ENCODE assay signal across 7 cellular contexts in the genomic region with DNA sequence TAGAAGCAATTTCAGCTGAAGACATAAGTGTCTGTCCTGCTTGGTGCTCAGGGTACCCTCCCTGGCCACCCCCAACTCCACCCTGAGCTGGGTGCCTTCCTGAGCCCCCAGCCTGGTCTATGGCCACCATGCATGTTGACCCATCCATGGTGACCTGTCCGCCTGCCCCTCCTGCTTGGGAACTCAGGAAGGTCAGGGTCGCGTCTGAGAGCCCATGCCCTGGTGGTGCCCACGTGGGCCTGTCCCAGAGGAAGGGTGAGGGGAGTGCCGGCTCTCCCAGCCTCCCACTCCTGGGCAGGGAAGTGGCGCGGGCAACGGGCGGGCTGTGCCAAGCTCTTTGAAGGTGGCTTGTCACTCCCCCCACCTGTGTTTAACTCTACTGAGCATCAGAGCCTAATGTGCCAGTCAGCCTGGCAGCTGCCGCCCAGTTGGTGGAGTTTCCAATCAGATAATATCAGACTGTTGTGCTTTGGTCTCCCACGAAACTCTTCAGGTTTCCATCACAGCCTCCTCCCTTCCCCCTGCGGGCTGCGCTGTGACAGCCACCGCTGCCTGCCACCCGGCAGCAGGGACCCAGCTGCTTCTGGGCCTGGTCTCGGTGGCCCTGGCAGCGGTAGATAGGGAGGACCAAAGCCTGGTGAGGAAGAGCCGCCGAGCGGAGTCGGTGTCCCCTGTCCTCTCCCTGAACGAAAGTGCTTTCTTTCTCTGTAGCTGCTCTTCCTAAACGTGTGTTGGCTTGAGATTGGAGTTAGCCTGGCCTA. TPM values are rescaled to one million over a fixed set of nuclear protein-coding genes. Genes with fewer than 3 reads are reported as not detected.
DNase-seq lines count a peak whose midpoint lies in the region; ATAC-seq and TF ChIP-seq lines count a peak whose summit lies in the region.

No MANE protein-coding gene starts in this region.

- CTCF ChIA-PET in PC-9 (lab: Charles Lee) = no interaction called here

- H3K36me3 ChIP-seq in PC-9 (ENCODE audit: low read depth) = no peaks in the 10 kb centered on the region
- no peaks in the 10 kb centered on the region for H3K36me3 ChIP-seq in liver (ENCODE audit: control insufficient read depth in 4 of 4, insufficient read depth in 3 of 4, low read depth in 1 of 4, low read length in 3 of 4)
- no peaks in the 10 kb centered on the region for H3K36me3 ChIP-seq in thymus (ENCODE audit: control insufficient read depth, insufficient read depth)

- H3K4me3 ChIP-seq in PC-9 (no peak overlapping the region), liver (ENCODE audit: low read depth in 1 of 3, low read length in 3 of 3) (no peak overlapping the region), thymus (ENCODE audit: low read length) (peak overlapping the region; percentile 8)

- TF ChIP-seq CTCF in PC-9 (conservative IDR thresholded peaks at IDR 0.05) (no peak), liver (IDR thresholded peaks at IDR 0.05; ENCODE audit: low read depth, low read length, missing input control) (no peak)

- H3K9ac ChIP-seq in liver (ENCODE audit: low read depth in 1 of 2, low read length in 2 of 2) = no peak overlapping the region

- H3K27me3 ChIP-seq in PC-9 (ENCODE audit: insufficient read depth, low read depth) = no peaks in the 10 kb centered on the region
- H3K27me3 ChIP-seq in liver (ENCODE audit: control insufficient read depth in 4 of 4, insufficient read depth in 4 of 4, low read length in 3 of 4) = no peaks in the 10 kb centered on the region
- no peaks in the 10 kb centered on the region for H3K27me3 ChIP-seq in thymus (ENCODE audit: control insufficient read depth, insufficient read depth)

- intact Hi-C loops in PC-9 (cut with micrococcal nuclease; ENCODE audit: unreplicated experiment) = loop anchor here (1.0 to 2.0 kb wide), 3 partner anchors 41 to 687 kb away; a partner anchor contains a TSS

- H3K27ac ChIP-seq in PC-9 (peak overlapping the region; percentile 82), liver (ENCODE audit: low read depth in 1 of 2, low read length in 2 of 2) (peak overlapping the region; percentile 90 to 96), thymus (ENCODE audit: low read depth) (peak overlapping the region; percentile 57)

- WGBS in liver = 39% methylated on average over 23 of the region's 23 CpGs
- WGBS in thymus = 15% methylated on average over 23 of the region's 23 CpGs

- no peak overlapping the region for H2AFZ ChIP-seq in PC-9

- DNase-seq in PC-9 = no peak
- DNase-seq in activated naive CD4-positive, alpha-beta T cell treated with Interleukin-2 at 50 U/mL for 16 hours = peak; percentile 65
- no peak for DNase-seq in mucosa of gallbladder (ENCODE audit: low spot score)

- H3K9me3 ChIP-seq in PC-9 (ENCODE audit: insufficient read depth, low read depth) (no peaks in the 10 kb centered on the region), liver (ENCODE audit: control insufficient read depth in 4 of 4, low read length in 3 of 4) (no peaks in the 10 kb centered on the region), thymus (ENCODE audit: control insufficient read depth) (no peaks in the 10 kb centered on the region)

- peaks cover 81% of the 10 kb centered on the region for H3K4me1 ChIP-seq in PC-9 (replicated peaks; ENCODE audit: insufficient read depth)
- H3K4me1 ChIP-seq in liver (ENCODE audit: control insufficient read depth in 4 of 4, insufficient read depth in 4 of 4, low read length in 3 of 4) = peaks cover 41 to 77% (median 65%) of the 10 kb centered on the region in 4 donors
- H3K4me1 ChIP-seq in thymus (ENCODE audit: control insufficient read depth, insufficient read depth, low read length) = peaks cover 52% of the 10 kb centered on the region

- peaks cover 5% of the 10 kb centered on the region; the same call in 1 of the 2 replicates for H3K79me2 ChIP-seq in PC-9 (ENCODE audit: low read depth)

- TF ChIP-seq RAD21 in liver (IDR thresholded peaks at IDR 0.05) = no peak

- H3K4me2 ChIP-seq in PC-9 = peak overlapping the region; percentile 72

- POLR2A ChIA-PET in PC-9 (lab: Charles Lee; ENCODE audit: unreplicated experiment) = interaction anchor here (0.5 to 0.6 kb wide), 2 partner anchors 99 to 765 kb away, joined by 5 to 9 read pairs; no protein-coding TSS in a partner anchor

- H4K20me1 ChIP-seq in PC-9 (ENCODE audit: insufficient read depth) = no peaks in the 10 kb centered on the region

- H3K9me2 ChIP-seq in PC-9 (ENCODE audit: insufficient read depth) = no peaks in the 10 kb centered on the region

- ATAC-seq in HG03108 (IDR thresholded peaks at IDR 0.05; ENCODE audit: unreplicated experiment) (no peak), GM18520 (IDR thresholded peaks at IDR 0.05; ENCODE audit: unreplicated experiment) (no peak)

- peaks cover 30% of the 10 kb centered on the region for H3F3A ChIP-seq in PC-9 (ENCODE audit: insufficient read depth, low read depth)

- BruUV-seq in PC-9 (replicated peaks; lab: Mats Ljungman, UMichigan) = no TSS peak

TF ChIP-seq in liver, 16 proteins besides CTCF, POLR2A, EP300 and RAD21:
- TF ChIP-seq YY1 (IDR thresholded peaks at IDR 0.05) (no peak), HNF4G (IDR thresholded peaks at IDR 0.05) (no peak), HNF4A (conservative IDR thresholded peaks at IDR 0.05) (no peak), SP1 (IDR thresholded peaks at IDR 0.05) (no peak), JUND (IDR thresholded peaks at IDR 0.05) (no peak), FOXA1 (IDR thresholded peaks at IDR 0.05) (no peak), GABPA (IDR thresholded peaks at IDR 0.05 in 1 of 2, conservative IDR thresholded peaks at IDR 0.05 in 1 of 2) (no peak), FOXA2 (IDR thresholded peaks at IDR 0.05) (no peak), NR2F2 (IDR thresholded peaks at IDR 0.05) (no peak), EGR1 (IDR thresholded peaks at IDR 0.05; ENCODE audit: low read depth in 2 of 2) (no peak), RXRA (IDR thresholded peaks at IDR 0.05) (no peak), TAF1 (conservative IDR thresholded peaks at IDR 0.05) (no peak)
- TF ChIP-seq, protein P1, sequence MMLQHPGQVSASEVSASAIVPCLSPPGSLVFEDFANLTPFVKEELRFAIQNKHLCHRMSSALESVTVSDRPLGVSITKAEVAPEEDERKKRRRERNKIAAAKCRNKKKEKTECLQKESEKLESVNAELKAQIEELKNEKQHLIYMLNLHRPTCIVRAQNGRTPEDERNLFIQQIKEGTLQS (IDR thresholded peaks at IDR 0.05) = no peak
- TF ChIP-seq, protein P2, sequence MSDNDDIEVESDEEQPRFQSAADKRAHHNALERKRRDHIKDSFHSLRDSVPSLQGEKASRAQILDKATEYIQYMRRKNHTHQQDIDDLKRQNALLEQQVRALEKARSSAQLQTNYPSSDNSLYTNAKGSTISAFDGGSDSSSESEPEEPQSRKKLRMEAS (IDR thresholded peaks at IDR 0.05) = no peak
- TF ChIP-seq, protein P3, sequence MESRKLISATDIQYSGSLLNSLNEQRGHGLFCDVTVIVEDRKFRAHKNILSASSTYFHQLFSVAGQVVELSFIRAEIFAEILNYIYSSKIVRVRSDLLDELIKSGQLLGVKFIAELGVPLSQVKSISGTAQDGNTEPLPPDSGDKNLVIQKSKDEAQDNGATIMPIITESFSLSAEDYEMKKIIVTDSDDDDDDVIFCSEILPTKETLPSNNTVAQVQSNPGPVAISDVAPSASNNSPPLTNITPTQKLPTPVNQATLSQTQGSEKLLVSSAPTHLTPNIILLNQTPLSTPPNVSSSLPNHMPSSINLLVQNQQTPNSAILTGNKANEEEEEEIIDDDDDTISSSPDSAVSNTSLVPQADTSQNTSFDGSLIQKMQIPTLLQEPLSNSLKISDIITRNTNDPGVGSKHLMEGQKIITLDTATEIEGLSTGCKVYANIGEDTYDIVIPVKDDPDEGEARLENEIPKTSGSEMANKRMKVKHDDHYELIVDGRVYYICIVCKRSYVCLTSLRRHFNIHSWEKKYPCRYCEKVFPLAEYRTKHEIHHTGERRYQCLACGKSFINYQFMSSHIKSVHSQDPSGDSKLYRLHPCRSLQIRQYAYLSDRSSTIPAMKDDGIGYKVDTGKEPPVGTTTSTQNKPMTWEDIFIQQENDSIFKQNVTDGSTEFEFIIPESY (IDR thresholded peaks at IDR 0.05) = no peak
- TF ChIP-seq, protein P4, sequence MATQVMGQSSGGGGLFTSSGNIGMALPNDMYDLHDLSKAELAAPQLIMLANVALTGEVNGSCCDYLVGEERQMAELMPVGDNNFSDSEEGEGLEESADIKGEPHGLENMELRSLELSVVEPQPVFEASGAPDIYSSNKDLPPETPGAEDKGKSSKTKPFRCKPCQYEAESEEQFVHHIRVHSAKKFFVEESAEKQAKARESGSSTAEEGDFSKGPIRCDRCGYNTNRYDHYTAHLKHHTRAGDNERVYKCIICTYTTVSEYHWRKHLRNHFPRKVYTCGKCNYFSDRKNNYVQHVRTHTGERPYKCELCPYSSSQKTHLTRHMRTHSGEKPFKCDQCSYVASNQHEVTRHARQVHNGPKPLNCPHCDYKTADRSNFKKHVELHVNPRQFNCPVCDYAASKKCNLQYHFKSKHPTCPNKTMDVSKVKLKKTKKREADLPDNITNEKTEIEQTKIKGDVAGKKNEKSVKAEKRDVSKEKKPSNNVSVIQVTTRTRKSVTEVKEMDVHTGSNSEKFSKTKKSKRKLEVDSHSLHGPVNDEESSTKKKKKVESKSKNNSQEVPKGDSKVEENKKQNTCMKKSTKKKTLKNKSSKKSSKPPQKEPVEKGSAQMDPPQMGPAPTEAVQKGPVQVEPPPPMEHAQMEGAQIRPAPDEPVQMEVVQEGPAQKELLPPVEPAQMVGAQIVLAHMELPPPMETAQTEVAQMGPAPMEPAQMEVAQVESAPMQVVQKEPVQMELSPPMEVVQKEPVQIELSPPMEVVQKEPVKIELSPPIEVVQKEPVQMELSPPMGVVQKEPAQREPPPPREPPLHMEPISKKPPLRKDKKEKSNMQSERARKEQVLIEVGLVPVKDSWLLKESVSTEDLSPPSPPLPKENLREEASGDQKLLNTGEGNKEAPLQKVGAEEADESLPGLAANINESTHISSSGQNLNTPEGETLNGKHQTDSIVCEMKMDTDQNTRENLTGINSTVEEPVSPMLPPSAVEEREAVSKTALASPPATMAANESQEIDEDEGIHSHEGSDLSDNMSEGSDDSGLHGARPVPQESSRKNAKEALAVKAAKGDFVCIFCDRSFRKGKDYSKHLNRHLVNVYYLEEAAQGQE (IDR thresholded peaks at IDR 0.05) = no peak

RNA-seq across cellular contexts. Expression of a gene that starts 4.8 kb away (rescaled TPM):
- 40.4 and 54.0 TPM in 2 replicates for total RNA-seq in PC-9 (2021)
- total RNA-seq in liver = 10 to 100 TPM; 17.9 to 80.2 TPM
- polyA plus RNA-seq in liver = 10 to 100 TPM; 22.6 to 54.4 TPM
- 43.9 TPM for polyA plus RNA-seq in thymus
- 62.1 TPM for total RNA-seq in mucosa of gallbladder

RNA-seq across cellular contexts. Expression of a gene that starts 41.6 kb away (rescaled TPM):
- total RNA-seq in PC-9 (2021) (37.1 and 44.8 TPM in 2 replicates), liver (10 to 100 TPM; 10.5 to 20.7 TPM), mucosa of gallbladder (42.2 TPM)
- polyA plus RNA-seq in liver (10 to 100 TPM; 11.8 to 15.1 TPM), thymus (41.8 TPM)

RNA-seq across cellular contexts. Expression of a gene that starts 45.9 kb away (rescaled TPM):
- total RNA-seq in PC-9 (2021) (178 and 181 TPM in 2 replicates), liver (100 to 1,000 TPM in 1 of 2 donors, 10 to 100 TPM in 1; 95.5 to 142 TPM), mucosa of gallbladder (346 TPM)
- polyA plus RNA-seq in liver (10 to 100 TPM; 62.2 to 71.3 TPM), thymus (247 TPM)
